ENCODE assay signal across 7 cellular contexts in the genomic region with DNA sequence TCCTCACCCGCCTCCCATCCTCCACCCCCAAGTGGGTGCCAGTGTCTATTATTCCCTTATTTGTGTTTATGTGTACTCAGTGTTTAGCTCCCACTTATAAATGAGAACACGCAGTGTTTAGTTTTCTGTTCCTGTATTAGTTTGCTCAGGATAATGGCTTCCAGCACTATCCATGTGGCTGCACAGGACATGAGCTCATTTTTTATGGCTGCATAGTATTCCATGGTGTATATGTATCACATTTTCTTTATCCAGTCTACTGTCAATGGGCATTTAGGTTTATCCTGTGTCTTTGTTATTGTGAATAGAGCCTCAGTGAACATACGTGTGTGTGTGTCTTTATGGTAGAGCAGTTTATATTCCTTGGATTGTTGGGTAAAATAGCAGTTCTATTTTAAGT.
"Had no signal": no experiment of that assay in that cellular context is flagged by ENCODE, and none has a peak within 500 bp of the region (broad histone marks: within the 10 kb centered on the region; RNA-seq: fewer than 3 reads in every experiment).

No MANE protein-coding gene starts in this region.

- H3K4me2 ChIP-seq: GM23338 had no signal

- H3K4me3 ChIP-seq: GM23338 had no signal

- H2AFZ ChIP-seq: GM23338 had no signal

- H3K9ac ChIP-seq: KMS-11 had no signal

- DNase-seq: H9, HCEC 1CT, HFFc6, IMR-90, KBM-7 had no signal

- ATAC-seq: GM23338 had no signal

- H3K27ac ChIP-seq: KMS-11 had no signal
